15 cellular contexts compared by ENCODE assay signal in the genomic region with DNA sequence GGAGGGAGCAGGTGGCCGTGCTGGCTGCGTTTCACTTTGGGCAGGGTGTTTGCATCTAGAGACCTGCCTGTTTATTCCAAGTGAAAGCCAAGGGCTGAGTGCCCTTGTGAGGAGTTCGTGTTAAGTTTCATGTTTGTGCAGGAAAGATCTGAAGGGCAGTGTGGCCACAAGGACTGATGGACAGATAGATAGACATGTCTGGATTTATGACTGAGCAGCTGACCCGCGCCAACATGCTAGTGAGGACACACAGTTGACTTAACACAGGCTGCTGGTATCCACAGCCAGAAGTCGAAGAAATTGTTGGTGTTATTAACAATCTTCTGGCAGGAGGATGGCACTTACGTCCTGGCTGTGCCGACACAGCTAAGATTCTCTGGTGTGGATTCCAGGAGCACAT.
DNase-seq lines count a peak whose midpoint lies in the region; ATAC-seq and TF ChIP-seq lines count a peak whose summit lies in the region.
"Had no signal": no experiment of that assay in that cellular context is flagged by ENCODE, and none has a peak within 500 bp of the region (broad histone marks: within the 10 kb centered on the region; RNA-seq: fewer than 3 reads in every experiment).

No MANE protein-coding gene starts in this region.

- ATAC-seq in HG03469 (IDR thresholded peaks at IDR 0.05; ENCODE audit: unreplicated experiment): no peak
- ATAC-seq: activated T-cell treated with anti-CD3 and anti-CD28 coated beads, Interleukin-2, amount 50 U/mL, for 72 hours had no signal

- H3K27ac ChIP-seq in tibial artery: peak overlapping the region; percentile 84 to 87
- H3K27ac ChIP-seq: SJSA1 had no signal

- no peaks in the 10 kb centered on the region for H3K27me3 ChIP-seq in tibial artery
- H3K27me3 ChIP-seq: BE2C, SJSA1 had no signal

- peak overlapping the region in 2 of 5 experiments; percentile 16 to 43 for H3K27ac Mint-ChIP-seq in brain
- H3K27ac Mint-ChIP-seq in nephron: no peak overlapping the region
- H3K27ac Mint-ChIP-seq: activated T-cell treated with anti-CD3 and anti-CD28 coated beads, Interleukin-2, amount 50 U/mL, for 72 hours; GM23338; type B pancreatic cell had no signal

- peaks cover 0 to 54% (median 32%) of the 10 kb centered on the region in 4 donors for H3K4me1 ChIP-seq in tibial artery
- H3K4me1 ChIP-seq: SJSA1 had no signal

- H3K9me3 Mint-ChIP-seq in brain (peaks cover 0 to 3% (median 0%) of the 10 kb centered on the region in 5 experiments), nephron (no peaks in the 10 kb centered on the region)
- H3K9me3 Mint-ChIP-seq: GM23338 had no signal

- H3K36me3 ChIP-seq in tibial artery: no peaks in the 10 kb centered on the region
- H3K36me3 ChIP-seq: BE2C, SJSA1 had no signal

- H3K4me1 Mint-ChIP-seq in brain (peaks cover 26% of the 10 kb centered on the region), nephron (peaks cover 42% of the 10 kb centered on the region)
- H3K4me1 Mint-ChIP-seq: central memory CD8-positive, alpha-beta T cell; GM23338 had no signal

- TF ChIP-seq CTCF in brain (conservative IDR thresholded peaks at IDR 0.05) (no peak), nephron (IDR thresholded peaks at IDR 0.05; ENCODE audit: unreplicated experiment in 3 of 3) (no peak), tibial artery (IDR thresholded peaks at IDR 0.05) (no peak)

- H3K4me3 Mint-ChIP-seq in brain: peak overlapping the region in 3 of 5 experiments; percentile 13 to 43 (median 31)
- peak overlapping the region in 2 of 3 experiments; percentile 11 to 15 for H3K4me3 Mint-ChIP-seq in nephron
- H3K4me3 Mint-ChIP-seq: activated T-cell treated with anti-CD3 and anti-CD28 coated beads, Interleukin-2, amount 50 U/mL, for 72 hours; central memory CD8-positive, alpha-beta T cell; GM23338; type B pancreatic cell had no signal

- no peak overlapping the region for H3K4me3 ChIP-seq in tibial artery
- H3K4me3 ChIP-seq: GM23338, SJSA1 had no signal

- no peaks in the 10 kb centered on the region for H3K36me3 Mint-ChIP-seq in brain
- peaks cover 4% of the 10 kb centered on the region for H3K36me3 Mint-ChIP-seq in nephron (ENCODE audit: low read depth)
- H3K36me3 Mint-ChIP-seq: type B pancreatic cell had no signal

- H3K27me3 Mint-ChIP-seq in brain: no peaks in the 10 kb centered on the region
- H3K27me3 Mint-ChIP-seq in nephron (ENCODE audit: low read depth): peaks cover 4% of the 10 kb centered on the region
- H3K27me3 Mint-ChIP-seq: central memory CD8-positive, alpha-beta T cell had no signal

- H3K9me3 ChIP-seq in tibial artery: no peaks in the 10 kb centered on the region
- H3K9me3 ChIP-seq: BE2C, SJSA1 had no signal

- intact Hi-C loops in tibial artery (cut with DNase I; ENCODE audit: low total_unique reads): loop anchor here (10.0 kb wide), 1 partner anchor 543 kb away; no protein-coding TSS in a partner anchor

- DNase-seq in NCI-H446 treated with DMSO at 0.1 percent for 48 hours (lab: John Stamatoyannopoulos, UW) (peak; percentile 39), tibial artery (peak in 1 of 2 donors; percentile 23), NCI-H1436 (lab: John Stamatoyannopoulos, UW) (no peak), NCI-H2227 (lab: John Stamatoyannopoulos, UW; ENCODE audit: unreplicated experiment) (no peak)
- DNase-seq: activated CD4-positive, alpha-beta T cell treated with anti-CD3 and anti-CD28 coated beads, Interleukin-2, amount 50 U/mL, for 4 hours; activated T-cell treated with anti-CD3 and anti-CD28 coated beads, Interleukin-2, amount 50 U/mL, for 72 hours; T-helper 9 cell had no signal
